ENCODE assay signal across 20 cellular contexts in genomic region chr16:5870886-5871715, GRCh38.
A peak's percentile ranks its signal among the peaks of the same experiment; 100 is the strongest.
DNase-seq lines count a peak whose midpoint lies in the region; FAIRE-seq and TF ChIP-seq lines count a peak whose summit lies in the region.
"Had no signal": no experiment of that assay in that cellular context is flagged by ENCODE, and none has a peak within 500 bp of the region (broad histone marks: within the 10 kb centered on the region; RNA-seq: fewer than 3 reads in every experiment).

No MANE protein-coding gene starts in this region.

- peak overlapping the region in 4 of 5 experiments; percentile 55 to 95 (median 88) for H3K27ac Mint-ChIP-seq in brain
- H3K27ac Mint-ChIP-seq: HFFc6 had no signal

- H3K4me1 Mint-ChIP-seq in brain = peaks cover 16% of the 10 kb centered on the region

- H3K9ac ChIP-seq in HUES48 (ENCODE audit: low read depth, low read length) (peak overlapping the region; percentile 8; the same call in 1 of the 2 replicates), iPS-18a (ENCODE audit: low read length) (peak overlapping the region; percentile 0)
- H3K9ac ChIP-seq: BLaER1 had no signal

- H3K4me3 ChIP-seq in HUES48 (ENCODE audit: low read depth, low read length) (peak overlapping the region; percentile 26), iPS-18a (ENCODE audit: low read length) (peak overlapping the region; percentile 27), BE2C (ENCODE audit: low read depth, low read length) (no peak overlapping the region)
- H3K4me3 ChIP-seq: BLaER1, GM12878 had no signal

- H3K36me3 Mint-ChIP-seq in brain = no peaks in the 10 kb centered on the region

- H3K4me1 ChIP-seq in HUES48 (ENCODE audit: control insufficient read depth, insufficient read depth, low read length) (peaks cover 26% of the 10 kb centered on the region), iPS-18a (ENCODE audit: control insufficient read depth, low read depth, low read length) (peaks cover 23% of the 10 kb centered on the region), BE2C (no peaks in the 10 kb centered on the region)

- FAIRE-seq in RCC 7860 (lab: Jason Lieb, UNC) = no peak
- FAIRE-seq: GM12878, GM19239 had no signal

- peak overlapping the region in 2 of 5 experiments; percentile 20 to 38 for H3K4me3 Mint-ChIP-seq in brain
- H3K4me3 Mint-ChIP-seq: HFFc6 had no signal

- H3K9me3 ChIP-seq in HUES48 (ENCODE audit: control insufficient read depth, insufficient read depth, low read length) (no peaks in the 10 kb centered on the region), iPS-18a (ENCODE audit: control insufficient read depth, low read depth, low read length) (no peaks in the 10 kb centered on the region), BE2C (no peaks in the 10 kb centered on the region)
- H3K9me3 ChIP-seq: BLaER1 had no signal

- no peaks in the 10 kb centered on the region for H3K36me3 ChIP-seq in HUES48 (ENCODE audit: control insufficient read depth, insufficient read depth, low read length)
- no peaks in the 10 kb centered on the region for H3K36me3 ChIP-seq in iPS-18a (ENCODE audit: control insufficient read depth, low read depth, low read length)
- no peaks in the 10 kb centered on the region for H3K36me3 ChIP-seq in BE2C
- H3K36me3 ChIP-seq: BLaER1 had no signal

- peak; percentile 25 for DNase-seq in DMS79 (lab: John Stamatoyannopoulos, UW)
- DNase-seq in BE2C = no peak
- no peak for DNase-seq in COLO829 (ENCODE audit: low spot score)
- no peak for DNase-seq in NCI-H446 (lab: John Stamatoyannopoulos, UW)
- DNase-seq in RCC 7860 (ENCODE audit: low spot score) = no peak
- DNase-seq: GOT3, HFFc6, NCI-H1105, NCI-H2081, NCI-H2171 treated with DMSO at 0.1 percent for 48 hours, NCI-H446 treated with DMSO at 0.1 percent for 48 hours, NCI-H774, T-helper 1 cell had no signal

- H3K27ac ChIP-seq in HUES48 (ENCODE audit: low read depth, low read length) (peak overlapping the region; percentile 82), iPS-18a (ENCODE audit: low read length) (no peak overlapping the region)
- H3K27ac ChIP-seq: BLaER1, RWPE1 had no signal

- TF ChIP-seq CTCF in brain (conservative IDR thresholded peaks at IDR 0.05) (no peak), BE2C (IDR thresholded peaks at IDR 0.05; ENCODE audit: low read depth, low read length) (no peak)

- no peaks in the 10 kb centered on the region for H3K27me3 Mint-ChIP-seq in brain

- H3K9me3 Mint-ChIP-seq in brain = peaks cover 0 to 2% (median 0%) of the 10 kb centered on the region in 5 experiments

- H3K27me3 ChIP-seq in HUES48 (ENCODE audit: control insufficient read depth, insufficient read depth, low read length) (0 out of 2 replicates have a peak, but pooled peaks cover 2% of the 10 kb centered on the region), iPS-18a (ENCODE audit: control insufficient read depth, insufficient read depth, low read length) (no peaks in the 10 kb centered on the region), BE2C (no peaks in the 10 kb centered on the region)
- H3K27me3 ChIP-seq: BLaER1 had no signal
